11 cellular contexts compared by ENCODE assay signal in genomic region chr3:189049458-189050231, GRCh38.
DNase-seq lines count a peak whose midpoint lies in the region; ATAC-seq, FAIRE-seq and TF ChIP-seq lines count a peak whose summit lies in the region.
"Had no signal": no experiment of that assay in that cellular context is flagged by ENCODE, and none has a peak within 500 bp of the region (broad histone marks: within the 10 kb centered on the region; RNA-seq: fewer than 3 reads in every experiment).

No MANE protein-coding gene starts in this region.

- peak; percentile 62 to 69 for ATAC-seq in CD4-positive, CD25-positive, alpha-beta regulatory T cell (ENCODE audit: low read depth in 2 of 2)
- no peak for ATAC-seq in stimulated activated naive B cell treated with anti-CD40 and anti-IgM and Interleukin-4, amounts not matched to agents 10 μg/mL and 1 μg/mL and 100 μg/mL, for 72 hours (replicated peaks)
- no peak for ATAC-seq in GM18861 (IDR thresholded peaks at IDR 0.05; ENCODE audit: unreplicated experiment)

- no peaks in the 10 kb centered on the region for H3K36me3 Mint-ChIP-seq in CD4-positive, CD25-positive, alpha-beta regulatory T cell
- no peaks in the 10 kb centered on the region for H3K36me3 Mint-ChIP-seq in stimulated activated naive B cell treated with anti-CD40 and anti-IgM and Interleukin-4, amounts not matched to agents 10 μg/mL and 1 μg/mL and 100 μg/mL, for 72 hours

- no peaks in the 10 kb centered on the region for H3K27me3 ChIP-seq in CD4-positive, CD25-positive, alpha-beta regulatory T cell (ENCODE audit: control insufficient read depth, insufficient read depth, low read length)
- H3K27me3 ChIP-seq: esophagus squamous epithelium had no signal

- FAIRE-seq in endometrium (lab: Jason Lieb, UNC) (peak; percentile 26), frontal cortex (lab: Jason Lieb, UNC) (no peak)

- peak overlapping the region; percentile 43 to 58 (median 56) for H3K4me3 Mint-ChIP-seq in CD4-positive, CD25-positive, alpha-beta regulatory T cell
- no peak overlapping the region for H3K4me3 Mint-ChIP-seq in stimulated activated naive B cell treated with anti-CD40 and anti-IgM and Interleukin-4, amounts not matched to agents 10 μg/mL and 1 μg/mL and 100 μg/mL, for 72 hours

- H3K36me3 ChIP-seq in CD4-positive, CD25-positive, alpha-beta regulatory T cell (ENCODE audit: control insufficient read depth, insufficient read depth, low read length): no peaks in the 10 kb centered on the region
- H3K36me3 ChIP-seq: esophagus squamous epithelium had no signal

- peak overlapping the region; percentile 39 to 92 (median 65) for H3K27ac Mint-ChIP-seq in CD4-positive, CD25-positive, alpha-beta regulatory T cell
- no peak overlapping the region for H3K27ac Mint-ChIP-seq in stimulated activated naive B cell treated with anti-CD40 and anti-IgM and Interleukin-4, amounts not matched to agents 10 μg/mL and 1 μg/mL and 100 μg/mL, for 72 hours

- peaks cover 4% of the 10 kb centered on the region for H3K27me3 Mint-ChIP-seq in CD4-positive, CD25-positive, alpha-beta regulatory T cell
- H3K27me3 Mint-ChIP-seq in stimulated activated naive B cell treated with anti-CD40 and anti-IgM and Interleukin-4, amounts not matched to agents 10 μg/mL and 1 μg/mL and 100 μg/mL, for 72 hours: peaks cover 28% of the 10 kb centered on the region in 2 donors

- peaks cover 20% of the 10 kb centered on the region for H3K4me1 ChIP-seq in CD4-positive, CD25-positive, alpha-beta regulatory T cell (ENCODE audit: control insufficient read depth, insufficient read depth, low read length, poor library complexity, severe bottlenecking)

- peak overlapping the region; percentile 63 for H3K4me3 ChIP-seq in CD4-positive, CD25-positive, alpha-beta regulatory T cell (ENCODE audit: low read depth, low read length)
- H3K4me3 ChIP-seq: esophagus squamous epithelium had no signal

- peak in 2 of 3 donors; percentile 46 to 81 for DNase-seq in CD4-positive, CD25-positive, alpha-beta regulatory T cell
- DNase-seq in UCSD-AML1 (lab: John Stamatoyannopoulos, UW; ENCODE audit: unreplicated experiment): peak; percentile 14
- no peak for DNase-seq in anterior cingulate cortex (lab: John Stamatoyannopoulos, UW)
- DNase-seq in stimulated activated naive B cell treated with anti-CD40 and anti-IgM and Interleukin-4, amounts not matched to agents 10 μg/mL and 1 μg/mL and 100 μg/mL, for 72 hours: no peak
- no peak for DNase-seq in frontal cortex (ENCODE audit: low spot score in 2 of 2)
- DNase-seq: esophagus squamous epithelium, NCI-H226, posterior cingulate gyrus had no signal

- peaks cover 14 to 42% (median 26%) of the 10 kb centered on the region in 4 donors for H3K4me1 Mint-ChIP-seq in CD4-positive, CD25-positive, alpha-beta regulatory T cell
- peaks cover 9 to 16% of the 10 kb centered on the region in 2 donors for H3K4me1 Mint-ChIP-seq in stimulated activated naive B cell treated with anti-CD40 and anti-IgM and Interleukin-4, amounts not matched to agents 10 μg/mL and 1 μg/mL and 100 μg/mL, for 72 hours

- peak overlapping the region; percentile 69 for H3K27ac ChIP-seq in CD4-positive, CD25-positive, alpha-beta regulatory T cell (ENCODE audit: insufficient read depth, low read length, poor library complexity, severe bottlenecking)
- H3K27ac ChIP-seq: esophagus squamous epithelium had no signal

- peak; percentile 35 for TF ChIP-seq CTCF in GM12873 (IDR thresholded peaks at IDR 0.05; ENCODE audit: insufficient read depth, low read depth, low read length, missing control alignments)

- H3K9me3 Mint-ChIP-seq in CD4-positive, CD25-positive, alpha-beta regulatory T cell: peaks cover 0 to 5% (median 0%) of the 10 kb centered on the region in 7 donors
- no peaks in the 10 kb centered on the region for H3K9me3 Mint-ChIP-seq in stimulated activated naive B cell treated with anti-CD40 and anti-IgM and Interleukin-4, amounts not matched to agents 10 μg/mL and 1 μg/mL and 100 μg/mL, for 72 hours

- no peaks in the 10 kb centered on the region for H3K9me3 ChIP-seq in CD4-positive, CD25-positive, alpha-beta regulatory T cell (ENCODE audit: control insufficient read depth in 2 of 2, low read length in 2 of 2)
- H3K9me3 ChIP-seq: esophagus squamous epithelium had no signal

Comparison
In these comparisons a context has a peak if more than half of its experiments do, and no peak if none do; other contexts are left out.
1. ATAC-seq: peak in CD4-positive, CD25-positive, alpha-beta regulatory T cell (2 of 2); none in stimulated activated naive B cell treated with anti-CD40 and anti-IgM and Interleukin-4, amounts not matched to agents 10 μg/mL and 1 μg/mL and 100 μg/mL, for 72 hours (0 of 2) and GM18861 (single experiment).
2. DNase-seq: peak in CD4-positive, CD25-positive, alpha-beta regulatory T cell (2 of 3) and UCSD-AML1 (single experiment); none in anterior cingulate cortex (0 of 58), stimulated activated naive B cell treated with anti-CD40 and anti-IgM and Interleukin-4, amounts not matched to agents 10 μg/mL and 1 μg/mL and 100 μg/mL, for 72 hours (single experiment) and frontal cortex (0 of 2).
3. H3K4me3 Mint-ChIP-seq: peak in CD4-positive, CD25-positive, alpha-beta regulatory T cell (4 of 4); none in stimulated activated naive B cell treated with anti-CD40 and anti-IgM and Interleukin-4, amounts not matched to agents 10 μg/mL and 1 μg/mL and 100 μg/mL, for 72 hours (0 of 2).